17 cellular contexts compared by ENCODE assay signal in the genomic region with DNA sequence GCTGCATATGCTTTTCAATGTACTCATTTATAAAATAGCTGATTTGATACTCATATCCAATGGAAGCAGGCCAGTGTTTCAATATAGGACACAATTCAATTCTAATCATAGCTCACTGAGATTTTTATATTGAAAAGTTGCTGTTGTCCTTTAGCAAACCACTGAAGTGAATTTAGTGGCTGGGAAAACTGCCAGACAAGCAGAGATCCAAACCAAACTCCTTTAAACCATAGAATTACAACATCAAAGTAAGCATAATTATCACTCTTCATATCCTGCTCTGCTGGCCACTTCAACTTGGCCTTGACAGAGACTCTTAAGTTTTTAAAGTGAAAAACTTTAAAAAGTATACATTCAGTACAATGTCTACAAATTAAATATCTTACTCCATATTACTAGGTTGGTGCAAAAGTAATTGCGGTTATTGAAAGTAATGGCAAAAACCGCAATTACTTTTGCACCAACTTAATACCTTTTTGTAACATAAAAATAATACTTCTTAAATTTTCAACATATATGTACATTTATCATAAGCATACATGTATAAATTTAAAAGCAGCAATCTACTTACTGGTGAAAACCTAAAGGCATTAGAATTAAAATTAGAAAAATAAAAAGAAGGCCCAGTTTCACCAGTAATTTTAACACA.
"Had no signal": no experiment of that assay in that cellular context is flagged by ENCODE, and none has a peak within 500 bp of the region (broad histone marks: within the 10 kb centered on the region; RNA-seq: fewer than 3 reads in every experiment).

No MANE protein-coding gene starts in this region.

- H3K4me3 ChIP-seq: heart left ventricle, lung, prostate gland, spleen, stomach had no signal

- H3K9me3 ChIP-seq: prostate gland had no signal

- H3K36me3 ChIP-seq: heart left ventricle, prostate gland, spleen, stomach had no signal

- H3K27ac ChIP-seq: foreskin keratinocyte, heart left ventricle, prostate gland, spleen, stomach had no signal

- H3K27me3 ChIP-seq: foreskin keratinocyte, heart left ventricle, spleen, stomach had no signal

- H3K4me1 ChIP-seq: foreskin keratinocyte, heart left ventricle, prostate gland, spleen, stomach had no signal

- DNase-seq: activated CD4-positive, alpha-beta T cell treated with anti-CD3 and anti-CD28 coated beads, Interleukin-2, amount 10 ng/mL, durations not matched to agents 24 days and 14 days; activated CD4-positive, CD25-positive, alpha-beta regulatory T cell; activated CD8-positive, alpha-beta memory T cell treated with anti-CD3 and anti-CD28 coated beads, Interleukin-2, amount 50 U/mL, for 4 hours; activated CD8-positive, alpha-beta T cell treated with anti-CD3 and anti-CD28 coated beads, Interleukin-2, amount 10 ng/mL, durations not matched to agents 7 days and 5 days; activated effector memory CD4-positive, alpha-beta T cell treated with anti-CD3 and anti-CD28 coated beads, Interleukin-2, amount 50 U/mL, for 16 hours; activated T-cell treated with anti-CD3 and anti-CD28 coated beads, Interleukin-2, amount 50 U/mL, for 48 hours; erythroblast; foreskin keratinocyte; heart left ventricle; midbrain; spleen; stimulated activated CD4-positive, alpha-beta T cell treated with anti-CD3 and anti-CD28 coated beads, Interleukin-1b, Interleukin-23, amount 100 ng/mL, for 48 hours; stomach had no signal

- ATAC-seq: activated CD8-positive, alpha-beta T cell treated with anti-CD3 and anti-CD28 coated beads, Interleukin-2, amount 10 ng/mL, durations not matched to agents 7 days and 5 days; activated naive CD4-positive, alpha-beta T cell treated with anti-CD3 and anti-CD28 coated beads, Interleukin-2, amount 50 U/mL, for 72 hours; foreskin keratinocyte; heart left ventricle; sciatic nerve had no signal
